ENCODE assay signal across 9 cellular contexts in genomic region chr2:124804014-124804940, GRCh38.
DNase-seq lines count a peak whose midpoint lies in the region; ATAC-seq, FAIRE-seq and TF ChIP-seq lines count a peak whose summit lies in the region.
"Had no signal": no experiment of that assay in that cellular context is flagged by ENCODE, and none has a peak within 500 bp of the region (broad histone marks: within the 10 kb centered on the region; RNA-seq: fewer than 3 reads in every experiment).

No MANE protein-coding gene starts in this region.

- no peaks in the 10 kb centered on the region for H3K9me3 ChIP-seq in OCI-LY3 (ENCODE audit: insufficient read depth, low read length)

- H4K20me1 ChIP-seq in OCI-LY3 (ENCODE audit: insufficient read depth, low read length) = no peaks in the 10 kb centered on the region

- H3K27ac Mint-ChIP-seq in activated naive CD8-positive, alpha-beta T cell treated with anti-CD3 and anti-CD28 coated beads for 36 hours = no peak overlapping the region

- no peak overlapping the region for H3K9ac ChIP-seq in OCI-LY3 (ENCODE audit: low read length)

- H3K4me1 ChIP-seq in OCI-LY3 (ENCODE audit: low read length) = peaks cover 21% of the 10 kb centered on the region

- peak; percentile 48 for FAIRE-seq in GM12892 (lab: Jason Lieb, UNC)
- FAIRE-seq: endometrium had no signal

- TF ChIP-seq POLR2A in GM12892 (IDR thresholded peaks at IDR 0.05; ENCODE audit: low read depth, low read length) = no peak

- no peaks in the 10 kb centered on the region for H3K4me1 Mint-ChIP-seq in activated naive CD8-positive, alpha-beta T cell treated with anti-CD3 and anti-CD28 coated beads for 36 hours

- H3K27me3 ChIP-seq in OCI-LY3 (ENCODE audit: low read depth, low read length) = no peaks in the 10 kb centered on the region

- peak overlapping the region; percentile 40 for H3K4me2 ChIP-seq in OCI-LY3 (ENCODE audit: low read length)

- H3K36me3 Mint-ChIP-seq in activated naive CD8-positive, alpha-beta T cell treated with anti-CD3 and anti-CD28 coated beads for 36 hours = no peaks in the 10 kb centered on the region

- no peaks in the 10 kb centered on the region for H3K9me3 Mint-ChIP-seq in activated naive CD8-positive, alpha-beta T cell treated with anti-CD3 and anti-CD28 coated beads for 36 hours

- no peaks in the 10 kb centered on the region for H3K27me3 Mint-ChIP-seq in activated naive CD8-positive, alpha-beta T cell treated with anti-CD3 and anti-CD28 coated beads for 36 hours

- H3K36me3 ChIP-seq in OCI-LY3 (replicated peaks; ENCODE audit: low read depth, low read length) = no peaks in the 10 kb centered on the region

- no peak overlapping the region for H3K4me3 ChIP-seq in OCI-LY3 (ENCODE audit: low read length)
- no peak overlapping the region for H3K4me3 ChIP-seq in fibroblast of pulmonary artery (replicated peaks; ENCODE audit: low read depth, low read length)

- peak; percentile 73 for ATAC-seq in HG03045 (IDR thresholded peaks at IDR 0.05; ENCODE audit: unreplicated experiment)

- H2AFZ ChIP-seq in OCI-LY3 (ENCODE audit: low read depth, low read length) = 0 out of 2 replicates have a peak overlapping the region, but pooled peaks have one; percentile 41

- DNase-seq in AG08396 (ENCODE audit: low spot score) = peak; percentile 3
- no peak for DNase-seq in GM12892 (ENCODE audit: insufficient read length)
- peak; percentile 50 for DNase-seq in fibroblast of pulmonary artery (ENCODE audit: low read depth)
- peak; percentile 13 for DNase-seq in putamen (ENCODE audit: low spot score)
- DNase-seq in activated naive CD4-positive, alpha-beta T cell treated with anti-CD3 and anti-CD28 coated beads, Interleukin-2, amount 50 U/mL, for 16 hours = no peak
- no peak for DNase-seq in activated naive CD8-positive, alpha-beta T cell treated with anti-CD3 and anti-CD28 coated beads for 36 hours

- H3K79me2 ChIP-seq in OCI-LY3 (ENCODE audit: low read length) = no peaks in the 10 kb centered on the region

- no peak overlapping the region for H3K4me3 Mint-ChIP-seq in activated naive CD8-positive, alpha-beta T cell treated with anti-CD3 and anti-CD28 coated beads for 36 hours

- peak; percentile 77 for TF ChIP-seq CTCF in OCI-LY3 (IDR thresholded peaks at IDR 0.05; ENCODE audit: low read depth, low read length)
- peak; percentile 78 for TF ChIP-seq CTCF in fibroblast of pulmonary artery (IDR thresholded peaks at IDR 0.05; ENCODE audit: low read length, missing control alignments)

- no peak overlapping the region for H3K27ac ChIP-seq in OCI-LY3 (ENCODE audit: low read length)

Comparison
In these comparisons a context has a peak if more than half of its experiments do, and no peak if none do; other contexts are left out.
1. DNase-seq: peak in AG08396 (single experiment), fibroblast of pulmonary artery (single experiment) and putamen (single experiment); none in GM12892 (single experiment), activated naive CD4-positive, alpha-beta T cell treated with anti-CD3 and anti-CD28 coated beads, Interleukin-2, amount 50 U/mL, for 16 hours (single experiment) and activated naive CD8-positive, alpha-beta T cell treated with anti-CD3 and anti-CD28 coated beads for 36 hours (single experiment).